In genomic region chr7:151851160-151851751, GRCh38 we compare ENCODE assay signal across 8 cellular contexts. TPM values are rescaled to one million over a fixed set of nuclear protein-coding genes. Genes with fewer than 3 reads are reported as not detected.
DNase-seq lines count a peak whose midpoint lies in the region; ATAC-seq and TF ChIP-seq lines count a peak whose summit lies in the region.

No MANE protein-coding gene starts in this region.

- no peak overlapping the region for H3K27ac Mint-ChIP-seq in activated T-helper 2 cell treated with anti-CD3 and anti-CD28 coated beads, Interferon-gamma antibody, Interleukin-2, Interleukin-4, amounts not matched to agents 10 μg/mL and 5 μg/mL and 100 μg/mL, durations not matched to agents 14 hours and 24 hours and 36 hours

- H3K4me1 Mint-ChIP-seq in activated T-helper 2 cell treated with anti-CD3 and anti-CD28 coated beads, Interferon-gamma antibody, Interleukin-2, Interleukin-4, amounts not matched to agents 10 μg/mL and 5 μg/mL and 100 μg/mL, durations not matched to agents 14 hours and 24 hours and 36 hours (ENCODE audit: low read depth): peaks cover 10% of the 10 kb centered on the region

- intact Hi-C loops in activated T-helper 2 cell treated with anti-CD3 and anti-CD28 coated beads, Interferon-gamma antibody, Interleukin-2, Interleukin-4, amounts not matched to agents 10 μg/mL and 5 μg/mL and 100 μg/mL, durations not matched to agents 14 hours and 24 hours and 36 hours (cut with micrococcal nuclease): no loop called here
- intact Hi-C loops in left colon (cut with DNase I, micrococcal nuclease): no loop called here

- DNase-seq in ELF-1 (ENCODE audit: low read depth, low spot score) (peak; percentile 45), HL-60 (ENCODE audit: low read depth in 1 of 2, low spot score in 1 of 2) (peak in 1 of 2 experiments; percentile 85), left colon (no peak), ureter (ENCODE audit: low spot score) (peak; percentile 65), 8988T (no peak), H4 (ENCODE audit: low spot score) (no peak), DMS 273 (lab: John Stamatoyannopoulos, UW; ENCODE audit: unreplicated experiment) (no peak)
- no peak for DNase-seq in activated T-helper 2 cell treated with anti-CD3 and anti-CD28 coated beads, Interferon-gamma antibody, Interleukin-2, Interleukin-4, amounts not matched to agents 10 μg/mL and 5 μg/mL and 100 μg/mL, durations not matched to agents 14 hours and 24 hours and 36 hours (ENCODE audit: low spot score)

- no peaks in the 10 kb centered on the region for H3K9me3 Mint-ChIP-seq in activated T-helper 2 cell treated with anti-CD3 and anti-CD28 coated beads, Interferon-gamma antibody, Interleukin-2, Interleukin-4, amounts not matched to agents 10 μg/mL and 5 μg/mL and 100 μg/mL, durations not matched to agents 14 hours and 24 hours and 36 hours

- peak overlapping the region; percentile 26 for H3K4me3 Mint-ChIP-seq in activated T-helper 2 cell treated with anti-CD3 and anti-CD28 coated beads, Interferon-gamma antibody, Interleukin-2, Interleukin-4, amounts not matched to agents 10 μg/mL and 5 μg/mL and 100 μg/mL, durations not matched to agents 14 hours and 24 hours and 36 hours (ENCODE audit: low read depth)

- H3K4me3 ChIP-seq in HL-60 (replicated peaks; ENCODE audit: insufficient read depth, low read length): peak overlapping the region; percentile 21

- peaks cover 2% of the 10 kb centered on the region for H3K27me3 Mint-ChIP-seq in activated T-helper 2 cell treated with anti-CD3 and anti-CD28 coated beads, Interferon-gamma antibody, Interleukin-2, Interleukin-4, amounts not matched to agents 10 μg/mL and 5 μg/mL and 100 μg/mL, durations not matched to agents 14 hours and 24 hours and 36 hours (ENCODE audit: low read depth)

- TF ChIP-seq CTCF in HL-60 (IDR thresholded peaks at IDR 0.05; ENCODE audit: insufficient read depth, low read length): no peak

- H3K27me3 ChIP-seq in HL-60 (ENCODE audit: insufficient read depth, poor library complexity, severe bottlenecking): no peaks in the 10 kb centered on the region

- ATAC-seq in left colon: peak; percentile 56

- peak overlapping the region; percentile 81 for H3K27ac ChIP-seq in HL-60 (replicated peaks)

- no peaks in the 10 kb centered on the region for H3K36me3 Mint-ChIP-seq in activated T-helper 2 cell treated with anti-CD3 and anti-CD28 coated beads, Interferon-gamma antibody, Interleukin-2, Interleukin-4, amounts not matched to agents 10 μg/mL and 5 μg/mL and 100 μg/mL, durations not matched to agents 14 hours and 24 hours and 36 hours (ENCODE audit: low read depth)

RNA-seq across cellular contexts. Expression of gene PRKAG2, which starts 25.7 kb away (rescaled TPM):
- 13.3 and 14.9 TPM in 2 replicates for total RNA-seq in activated T-helper 2 cell treated with anti-CD3 and anti-CD28 coated beads, Interferon-gamma antibody, Interleukin-2, Interleukin-4, amounts not matched to agents 10 μg/mL and 5 μg/mL and 100 μg/mL, durations not matched to agents 14 hours and 24 hours and 36 hours
- total RNA-seq in left colon (10 to 100 TPM; 46.1 to 54.6 TPM), ureter (55.4 TPM)
- total RNA-seq in H4 (2014; rRNA removed; shearing (Covaris generic)): 7.3 and 11.3 TPM in 2 replicates

Comparison
In these comparisons a context has a peak if more than half of its experiments do, and no peak if none do; other contexts are left out.
1. DNase-seq: peak in ELF-1 (single experiment) and ureter (single experiment); none in activated T-helper 2 cell treated with anti-CD3 and anti-CD28 coated beads, Interferon-gamma antibody, Interleukin-2, Interleukin-4, amounts not matched to agents 10 μg/mL and 5 μg/mL and 100 μg/mL, durations not matched to agents 14 hours and 24 hours and 36 hours (single experiment), left colon (0 of 2), 8988T (single experiment), H4 (single experiment) and DMS 273 (single experiment).